Comparison of ENCODE assay signal across 17 cellular contexts in genomic region chr1:224789311-224789710, GRCh38.
DNase-seq lines count a peak whose midpoint lies in the region; ATAC-seq and TF ChIP-seq lines count a peak whose summit lies in the region.
"Had no signal": no experiment of that assay in that cellular context is flagged by ENCODE, and none has a peak within 500 bp of the region (broad histone marks: within the 10 kb centered on the region; RNA-seq: fewer than 3 reads in every experiment).

No MANE protein-coding gene starts in this region.

- no peaks in the 10 kb centered on the region for H3K27me3 ChIP-seq in esophagus muscularis mucosa

- no peak for TF ChIP-seq CTCF in esophagus muscularis mucosa (IDR thresholded peaks at IDR 0.05)

- no peak for ATAC-seq in HG03571 (IDR thresholded peaks at IDR 0.05; ENCODE audit: unreplicated experiment)
- ATAC-seq: A549 had no signal

- H3K4me3 ChIP-seq in esophagus muscularis mucosa, result no peak overlapping the region
- H3K4me3 ChIP-seq: A549, GM23248, HAP-1 had no signal

- intact Hi-C loops in esophagus muscularis mucosa (cut with DNase I), result no loop called here

- TF ChIP-seq POLR2A in esophagus muscularis mucosa (IDR thresholded peaks at IDR 0.05; ENCODE audit: low read depth), result no peak

- no peaks in the 10 kb centered on the region for H3K36me3 ChIP-seq in esophagus muscularis mucosa
- H3K36me3 ChIP-seq: HAP-1 had no signal

- no peaks in the 10 kb centered on the region for H3K9me3 ChIP-seq in esophagus muscularis mucosa
- H3K9me3 ChIP-seq: A549, HAP-1 had no signal

- TF ChIP-seq EP300 in esophagus muscularis mucosa (IDR thresholded peaks at IDR 0.05), result no peak

- H3K4me1 ChIP-seq in esophagus muscularis mucosa, result no peaks in the 10 kb centered on the region
- H3K4me1 ChIP-seq: A549, HAP-1 had no signal

- DNase-seq in NCI-H1105 treated with DMSO at 0.1 percent for 48 hours (lab: John Stamatoyannopoulos, UW) (peak; percentile 10), NCI-H1105 (lab: John Stamatoyannopoulos, UW) (no peak), NCI-H748 (lab: John Stamatoyannopoulos, UW; ENCODE audit: unreplicated experiment) (peak; percentile 26), NCI-H748 treated with DMSO at 0.1 percent for 48 hours (lab: John Stamatoyannopoulos, UW) (no peak), esophagus muscularis mucosa (ENCODE audit: extremely low spot score) (peak; percentile 68), dermis blood vessel endothelial cell (no peak)
- DNase-seq: AML-193; CD4-positive, alpha-beta T cell; DMS153; DMS79; GDM1; GM23248 had no signal

- no peak overlapping the region for H3K27ac ChIP-seq in esophagus muscularis mucosa (replicated peaks in 1 of 4)
- H3K27ac ChIP-seq: 22Rv1, A549, C4-2B, GM23248 had no signal

Comparison
In these comparisons a context has a peak if more than half of its experiments do, and no peak if none do; other contexts are left out.
1. DNase-seq: peak in NCI-H1105 treated with DMSO at 0.1 percent for 48 hours (single experiment), NCI-H748 (single experiment) and esophagus muscularis mucosa (single experiment); none in NCI-H1105 (single experiment), NCI-H748 treated with DMSO at 0.1 percent for 48 hours (single experiment) and dermis blood vessel endothelial cell (single experiment).